17 cellular contexts compared by ENCODE assay signal in genomic region chr12:125114365-125115141, GRCh38. TPM values are rescaled to one million over a fixed set of nuclear protein-coding genes. Genes with fewer than 3 reads are reported as not detected.
DNase-seq lines count a peak whose midpoint lies in the region; ATAC-seq lines count a peak whose summit lies in the region.
"Had no signal": no experiment of that assay in that cellular context is flagged by ENCODE, and none has a peak within 500 bp of the region (broad histone marks: within the 10 kb centered on the region; RNA-seq: fewer than 3 reads in every experiment).

No MANE protein-coding gene starts in this region.

- peaks cover 29% of the 10 kb centered on the region for H3K36me3 Mint-ChIP-seq in memory B cell

- no peak overlapping the region for H3K4me3 Mint-ChIP-seq in memory B cell

- H3K27me3 Mint-ChIP-seq in memory B cell = no peaks in the 10 kb centered on the region
- H3K27me3 Mint-ChIP-seq: progenitor cell of endocrine pancreas had no signal

- ATAC-seq in activated CD4-positive, CD25-positive, alpha-beta regulatory T cell treated with anti-CD3 and anti-CD28 coated beads, Interleukin-2, amount 50 U/mL, for 24 hours = peak; percentile 60
- peak; percentile 61 for ATAC-seq in GM19035 (IDR thresholded peaks at IDR 0.05; ENCODE audit: unreplicated experiment)
- peak; percentile 66 for ATAC-seq in HG03039 (IDR thresholded peaks at IDR 0.05; ENCODE audit: unreplicated experiment)
- ATAC-seq in memory B cell (ENCODE audit: low read depth) = peak; percentile 91
- no peak for ATAC-seq in left lobe of liver
- no peak for ATAC-seq in HG02870 (IDR thresholded peaks at IDR 0.05; ENCODE audit: unreplicated experiment)
- ATAC-seq: SK-N-SH treated with all-trans-retinoic acid at 6 μM for 48 hours had no signal

- H3K4me1 Mint-ChIP-seq in memory B cell = peaks cover 9% of the 10 kb centered on the region

- no peak for DNase-seq in activated CD4-positive, CD25-positive, alpha-beta regulatory T cell (lab: John Stamatoyannopoulos, UW)
- DNase-seq in memory B cell (ENCODE audit: low spot score in 2 of 2) (peak in 1 of 2 donors; percentile 20), hepatic stellate cell (ENCODE audit: low spot score) (no peak), left lobe of liver (ENCODE audit: low spot score) (no peak)
- DNase-seq: foreskin fibroblast, HCEC 1CT, left ventricle myocardium inferior, MG63, NCI-H1930, NCI-H526 treated with DMSO at 0.1 percent for 48 hours had no signal

- no peaks in the 10 kb centered on the region for H3K9me3 Mint-ChIP-seq in memory B cell
- H3K9me3 Mint-ChIP-seq: activated naive CD4-positive, alpha-beta T cell treated with anti-CD3 and anti-CD28 coated beads, Interleukin-2, amount 50 U/mL, for 72 hours had no signal

- H3K27ac Mint-ChIP-seq in memory B cell = no peak overlapping the region
- H3K27ac Mint-ChIP-seq: activated naive CD4-positive, alpha-beta T cell treated with anti-CD3 and anti-CD28 coated beads, Interleukin-2, amount 50 U/mL, for 72 hours; progenitor cell of endocrine pancreas had no signal

RNA-seq across cellular contexts. Expression of gene AACS, which starts 49.3 kb away (rescaled TPM):
- 3.6 TPM for total RNA-seq in left lobe of liver

Comparison
In these comparisons a context has a peak if more than half of its experiments do, and no peak if none do; other contexts are left out.
1. ATAC-seq: peak in activated CD4-positive, CD25-positive, alpha-beta regulatory T cell treated with anti-CD3 and anti-CD28 coated beads, Interleukin-2, amount 50 U/mL, for 24 hours (2 of 2), GM19035 (single experiment), HG03039 (single experiment) and memory B cell (single experiment); none in left lobe of liver (single experiment) and HG02870 (single experiment).